In genomic region chr17:81346090-81346907, GRCh38 we compare ENCODE assay signal across 8 cellular contexts. TPM values are rescaled to one million over a fixed set of nuclear protein-coding genes. Genes with fewer than 3 reads are reported as not detected.
A peak's percentile ranks its signal among the peaks of the same experiment; 100 is the strongest.
DNase-seq lines count a peak whose midpoint lies in the region; ATAC-seq and TF ChIP-seq lines count a peak whose summit lies in the region.

No MANE protein-coding gene starts in this region.

- H3K56ac ChIP-seq in IMR-90 (ENCODE audit: extremely low read depth, insufficient read depth, low read length), result peak overlapping the region; percentile 39; the same call in 1 of the 2 replicates

- H3K36me3 ChIP-seq in IMR-90 (ENCODE audit: control insufficient read depth, insufficient read depth, low read length) (peaks cover 4% of the 10 kb centered on the region), OCI-LY7 (ENCODE audit: insufficient read depth, low read length) (no peaks in the 10 kb centered on the region)

- H2BK15ac ChIP-seq in IMR-90 (ENCODE audit: low read depth, low read length), result no peak overlapping the region

- H4K20me1 ChIP-seq in IMR-90 (ENCODE audit: insufficient read depth, low read length), result peaks cover 23% of the 10 kb centered on the region
- no peaks in the 10 kb centered on the region for H4K20me1 ChIP-seq in OCI-LY7 (ENCODE audit: insufficient read depth, low read length)

- H3K9me1 ChIP-seq in IMR-90 (ENCODE audit: insufficient read depth, low read length), result peaks cover 10% of the 10 kb centered on the region; the same call in 1 of the 2 replicates

- H2BK120ac ChIP-seq in IMR-90 (ENCODE audit: low read depth, low read length), result peak overlapping the region; percentile 16

- H3K4ac ChIP-seq in IMR-90 (ENCODE audit: low read depth, low read length), result peak overlapping the region; percentile 89

- peaks cover 3 to 8% of the 10 kb centered on the region in 2 experiments; a peak in 3 of 4 replicates for H3K79me1 ChIP-seq in IMR-90 (ENCODE audit: low read depth in 1 of 2, low read length in 2 of 2)

- ATAC-seq in GM21447 (IDR thresholded peaks at IDR 0.05; ENCODE audit: unreplicated experiment), result peak; percentile 60
- peak; percentile 80 for ATAC-seq in IMR-90 (ENCODE audit: low read depth)

- H3K27ac ChIP-seq in IMR-90 (ENCODE audit: insufficient read depth, low read length), result peak overlapping the region; percentile 78
- no peak overlapping the region for H3K27ac ChIP-seq in OCI-LY7 (ENCODE audit: low read depth, low read length, poor library complexity, severe bottlenecking)
- peak overlapping the region; percentile 94 for H3K27ac ChIP-seq in epithelial cell of prostate

- H3K9me3 ChIP-seq in IMR-90 (ENCODE audit: control insufficient read depth, insufficient read depth, low read length) (no peaks in the 10 kb centered on the region), OCI-LY7 (ENCODE audit: low read length) (no peaks in the 10 kb centered on the region)

- H2AK9ac ChIP-seq in IMR-90 (replicated peaks; ENCODE audit: low read depth, low read length, poor library complexity), result peak overlapping the region; percentile 94

- peak overlapping the region; percentile 98 for H3K4me2 ChIP-seq in IMR-90 (ENCODE audit: low read depth, low read length)
- peak overlapping the region; percentile 63 for H3K4me2 ChIP-seq in OCI-LY7 (ENCODE audit: low read length)

- BruUV-seq in IMR-90 (replicated peaks; lab: Mats Ljungman, UMichigan) (no TSS peak), OCI-LY7 (replicated peaks; lab: Mats Ljungman, UMichigan) (no TSS peak)

- H2AFZ ChIP-seq in IMR-90 (replicated peaks; ENCODE audit: low read length, poor library complexity) (peak overlapping the region; percentile 94), OCI-LY7 (ENCODE audit: low read length) (peak overlapping the region; percentile 66)

- TF ChIP-seq CTCF in IMR-90 (conservative IDR thresholded peaks at IDR 0.05; ENCODE audit: low read depth, low read length) (no peak), OCI-LY7 (conservative IDR thresholded peaks at IDR 0.05; ENCODE audit: low read length) (no peak)

- POLR2A ChIA-PET in IMR-90 (lab: Charles Lee; ENCODE audit: unreplicated experiment), result no interaction called here
- POLR2A ChIA-PET in OCI-LY7 (lab: Charles Lee), result no interaction called here

- peak overlapping the region; percentile 90 for H3K9ac ChIP-seq in IMR-90 (ENCODE audit: low read depth, low read length)

- peak overlapping the region; percentile 55 to 79; a peak in 2 of 4 replicates for H4K8ac ChIP-seq in IMR-90 (ENCODE audit: low read depth in 2 of 2, low read length in 2 of 2)

- H3K23ac ChIP-seq in IMR-90 (ENCODE audit: low read depth, low read length), result peak overlapping the region; percentile 95; the same call in 1 of the 2 replicates

- H3K4me3 ChIP-seq in IMR-90 (ENCODE audit: insufficient read depth, low read depth, low read length), result peak overlapping the region; percentile 76
- H3K4me3 ChIP-seq in OCI-LY7 (ENCODE audit: low read depth, low read length, poor library complexity, severe bottlenecking), result peak overlapping the region; percentile 71

- no peaks in the 10 kb centered on the region for H3K79me2 ChIP-seq in OCI-LY7 (ENCODE audit: insufficient read depth, low read depth, low read length)

- TF ChIP-seq RAD21 in IMR-90 (IDR thresholded peaks at IDR 0.05; ENCODE audit: low read length), result peak; percentile 3; the same call in 1 of the 2 replicates

- dilution Hi-C loops in IMR-90 (cut with HindIII; ENCODE audit: low sequenced_read_pairs, unreplicated experiment), result no loop called here

- H3K4me1 ChIP-seq in IMR-90 (ENCODE audit: control insufficient read depth, insufficient read depth, low read length), result peaks cover 7% of the 10 kb centered on the region
- H3K4me1 ChIP-seq in OCI-LY7 (ENCODE audit: insufficient read depth, low read length, poor library complexity, severe bottlenecking), result peaks cover 10% of the 10 kb centered on the region

- no peak overlapping the region for H2BK20ac ChIP-seq in IMR-90 (ENCODE audit: low read depth, low read length)

- peak overlapping the region; percentile 13; the same call in 1 of the 2 replicates for H4K5ac ChIP-seq in IMR-90 (ENCODE audit: low read depth, low read length)

- intact Hi-C loops in IMR-90 (cut with micrococcal nuclease) (loop anchor here (1.0 kb wide), 1 partner anchor 48 kb away; no protein-coding TSS in a partner anchor), OCI-LY7 (cut with micrococcal nuclease; ENCODE audit: unreplicated experiment) (no loop called here)

- H4K91ac ChIP-seq in IMR-90 (ENCODE audit: insufficient read depth, low read depth, low read length), result peak overlapping the region; percentile 74; the same call in 1 of the 2 replicates

- peak overlapping the region; percentile 58; the same call in 1 of the 2 replicates for H3K18ac ChIP-seq in IMR-90 (ENCODE audit: low read depth, low read length)

- DNase-seq in CMK (ENCODE audit: low read depth) (peak; percentile 91), IMR-90 (peak; percentile 94), OCI-LY7 (ENCODE audit: low spot score) (peak; percentile 99), activated T-cell treated with anti-CD3 and anti-CD28 coated beads for 48 hours (ENCODE audit: low read depth) (peak; percentile 97), epithelial cell of prostate (ENCODE audit: low read depth, low spot score) (peak; percentile 56), mucosa of gallbladder (ENCODE audit: low spot score) (peak; percentile 98)
- peak; percentile 75 to 87 for DNase-seq in stimulated activated CD8-positive, alpha-beta memory T cell treated with anti-CD3 and anti-CD28 coated beads, Interleukin-4, amount 100 ng/mL, for 1 hour (ENCODE audit: low read depth in 2 of 2, low spot score in 1 of 2)

- 6% methylated on average over 26 of the region's 91 CpGs; no CpG with 5 or more reads in 1 of the 2 experiments for WGBS in IMR-90 (ENCODE audit: extremely low coverage in 2 of 2, insufficient read length in 1 of 2), 2 experiments

- in situ Hi-C loops in IMR-90 (cut with MboI; ENCODE audit: low sequenced_read_pairs), result no loop called here

- H2BK5ac ChIP-seq in IMR-90 (ENCODE audit: low read depth, low read length, poor library complexity, severe bottlenecking), result peak overlapping the region; percentile 82

- peak overlapping the region; percentile 86 for H3K14ac ChIP-seq in IMR-90 (replicated peaks; ENCODE audit: low read depth, low read length)

- H3K27me3 ChIP-seq in IMR-90 (ENCODE audit: control insufficient read depth, insufficient read depth, low read length), result no peaks in the 10 kb centered on the region

- peak overlapping the region; percentile 99 for H2AK5ac ChIP-seq in IMR-90 (ENCODE audit: low read depth, low read length)

- H3K9me2 ChIP-seq in OCI-LY7 (ENCODE audit: insufficient read depth, low read length), result no peaks in the 10 kb centered on the region

- TF ChIP-seq POLR2A in IMR-90 (IDR thresholded peaks at IDR 0.05; ENCODE audit: low read depth, low read length), result peak; percentile 65; the same call in 1 of the 2 replicates

- CTCF ChIA-PET in IMR-90 (lab: Yijun Ruan, JAX), result interaction anchor here (1.0 kb wide), 1 partner anchor 49 kb away, joined by 4 read pairs; the partner anchor contains the start of gene BAHCC1
- CTCF ChIA-PET in OCI-LY7 (lab: Charles Lee; ENCODE audit: unreplicated experiment), result interaction anchor here (0.6 kb wide), 1 partner anchor 469 kb away, joined by 3 read pairs; no protein-coding TSS in a partner anchor

TF ChIP-seq in IMR-90, 13 proteins besides CTCF, POLR2A, EP300 and RAD21:
- peak; percentile 31; the same call in 1 of the 2 replicates for TF ChIP-seq USF2 (IDR thresholded peaks at IDR 0.05; ENCODE audit: low read depth, low read length)
- no peak for TF ChIP-seq MAFK (IDR thresholded peaks at IDR 0.05; ENCODE audit: low read depth, low read length)
- peak; percentile 10; the same call in 1 of the 2 replicates for TF ChIP-seq MXI1 (IDR thresholded peaks at IDR 0.05; ENCODE audit: borderline replicate concordance, low read depth, low read length)
- no peak for TF ChIP-seq CHD1 (IDR thresholded peaks at IDR 0.05; ENCODE audit: low read depth, low read length)
- peak; percentile 80 for TF ChIP-seq MAZ (IDR thresholded peaks at IDR 0.05; ENCODE audit: borderline replicate concordance, low read depth, low read length)

RNA-seq across cellular contexts. Expression of gene BAHCC1, which starts 49.0 kb away (rescaled TPM):
- 0.36 and 0.83 TPM in 2 replicates for total RNA-seq in IMR-90 (2012; rRNA removed)
- polyA plus RNA-seq in IMR-90 (2012; rRNA removed), result 7.8 and 8.1 TPM in 2 replicates
- polyA plus RNA-seq in IMR-90 (2012; cell fraction: cytosol; rRNA removed), result 4.4 and 5.5 TPM in 2 replicates
- polyA plus RNA-seq in IMR-90 (2012; cell fraction: nucleus; rRNA removed; ENCODE audit: low replicate concordance), result 24.1 and 56.3 TPM in 2 replicates
- total RNA-seq in OCI-LY7 (2014; rRNA removed; shearing (Covaris generic)), result 1.4 and 5.2 TPM in 2 replicates
- 5.5 and 5.7 TPM in 2 replicates for total RNA-seq in OCI-LY7 (2022)
- 77.4 TPM for total RNA-seq in mucosa of gallbladder

RNA-seq across cellular contexts. Expression of gene SLC38A10, which starts 51.2 kb away (rescaled TPM):
- total RNA-seq in IMR-90 (2012; rRNA removed) (12.7 and 14.2 TPM in 2 replicates), OCI-LY7 (2022) (147 and 150 TPM in 2 replicates), mucosa of gallbladder (135 TPM)
- polyA plus RNA-seq in IMR-90 (2012; rRNA removed), result 46.7 and 53.2 TPM in 2 replicates
- 40.4 and 68.1 TPM in 2 replicates for polyA plus RNA-seq in IMR-90 (2012; cell fraction: cytosol; rRNA removed)
- 86.4 and 189 TPM in 2 replicates for polyA plus RNA-seq in IMR-90 (2012; cell fraction: nucleus; rRNA removed; ENCODE audit: low replicate concordance)
- total RNA-seq in OCI-LY7 (2014; rRNA removed; shearing (Covaris generic)), result 50.5 and 56.0 TPM in 2 replicates

Comparison
In these comparisons a context has a peak if more than half of its experiments do, and no peak if none do; other contexts are left out.
1. RNA of gene BAHCC1, which starts 49.0 kb away (total RNA-seq): 77.4 TPM in mucosa of gallbladder (single experiment); 1.4 to 5.7 TPM in OCI-LY7 and 0.36 to 0.83 TPM in IMR-90; every median in the first group is over 10 times any median in the second.
2. Peak in every context shown above with its lines, with median percentiles within 50 percentile points of each other: DNase-seq.